21 cellular contexts compared by ENCODE assay signal in the genomic region with DNA sequence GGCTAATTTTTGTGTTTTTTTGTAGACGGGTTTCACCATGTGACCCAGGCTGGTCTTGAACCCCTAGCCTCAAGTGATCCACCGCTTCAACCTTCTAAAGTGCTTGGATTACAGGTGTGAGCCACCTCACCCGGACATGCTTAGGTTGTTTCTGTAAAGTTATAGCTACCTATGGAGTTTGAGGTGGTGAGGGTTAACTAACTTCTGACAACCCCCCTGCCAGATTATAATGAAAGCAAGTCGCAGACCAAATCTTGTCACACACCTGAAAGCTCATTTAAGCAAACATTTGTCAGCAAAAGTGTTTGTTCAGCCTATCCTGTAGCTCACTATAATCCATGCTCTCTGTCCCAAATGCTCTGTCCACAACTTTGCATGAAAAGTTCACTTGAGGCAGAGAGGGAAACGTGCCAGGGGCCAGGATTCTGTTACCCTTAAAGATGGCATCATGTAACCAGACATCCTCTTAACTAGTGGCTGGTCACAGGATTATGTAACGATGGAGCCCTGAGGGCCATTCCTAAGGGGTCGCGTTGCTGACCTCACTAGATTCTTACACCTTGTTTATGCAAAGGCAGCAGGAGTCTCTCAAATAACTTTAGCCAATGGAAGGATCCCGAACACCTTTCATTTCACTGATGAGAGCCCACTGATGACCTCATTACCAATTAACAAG.
"Had no signal": no experiment of that assay in that cellular context is flagged by ENCODE, and none has a peak within 500 bp of the region (broad histone marks: within the 10 kb centered on the region; RNA-seq: fewer than 3 reads in every experiment).

No MANE protein-coding gene starts in this region.

- H3K4me3 Mint-ChIP-seq: naive thymus-derived CD4-positive, alpha-beta T cell; neural progenitor cell; stimulated activated naive B cell treated with anti-CD40 and anti-IgM and Interleukin-4, amounts not matched to agents 10 μg/mL and 1 μg/mL and 100 μg/mL, for 72 hours had no signal

- H3K27me3 Mint-ChIP-seq: naive thymus-derived CD4-positive, alpha-beta T cell; stimulated activated naive B cell treated with anti-CD40 and anti-IgM and Interleukin-4, amounts not matched to agents 10 μg/mL and 1 μg/mL and 100 μg/mL, for 72 hours had no signal

- H3K4me3 ChIP-seq: coronary artery, gastroesophageal sphincter, heart right ventricle, neural progenitor cell, sigmoid colon, thoracic aorta, upper lobe of right lung had no signal

- H3K36me3 Mint-ChIP-seq: naive thymus-derived CD4-positive, alpha-beta T cell; neural progenitor cell; stimulated activated naive B cell treated with anti-CD40 and anti-IgM and Interleukin-4, amounts not matched to agents 10 μg/mL and 1 μg/mL and 100 μg/mL, for 72 hours had no signal

- H3K4me1 Mint-ChIP-seq: stimulated activated naive B cell treated with anti-CD40 and anti-IgM and Interleukin-4, amounts not matched to agents 10 μg/mL and 1 μg/mL and 100 μg/mL, for 72 hours had no signal

- FAIRE-seq: endometrium had no signal

- H3K4me1 ChIP-seq: gastroesophageal sphincter, heart right ventricle, neural progenitor cell, sigmoid colon, upper lobe of right lung had no signal

- H3K27ac ChIP-seq: brain microvascular endothelial cell, coronary artery, gastroesophageal sphincter, heart right ventricle, neural progenitor cell, sigmoid colon, thoracic aorta, upper lobe of right lung, WERI-Rb-1 had no signal

- DNase-seq: activated CD4-positive, alpha-beta T cell treated with anti-CD3 and anti-CD28 coated beads for 1 hour; activated CD8-positive, alpha-beta memory T cell treated with anti-CD3 and anti-CD28 coated beads for 24 hours; activated CD8-positive, alpha-beta memory T cell treated with anti-CD3 and anti-CD28 coated beads, Interleukin-2, amount 50 U/mL, for 48 hours; activated effector memory CD4-positive, alpha-beta T cell treated with anti-CD3 and anti-CD28 coated beads, Interleukin-2, amount 50 U/mL, for 16 hours; activated naive CD4-positive, alpha-beta T cell treated with anti-CD3 and anti-CD28 coated beads, Interleukin-2, amount 50 U/mL, for 16 hours; activated T-cell treated with anti-CD3 and anti-CD28 coated beads, Interleukin-2, amount 50 U/mL, for 48 hours; aorta; brain microvascular endothelial cell; central memory CD4-positive, alpha-beta T cell; heart right ventricle; mesenchymal stem cell; naive thymus-derived CD4-positive, alpha-beta T cell; sigmoid colon; stimulated activated naive B cell treated with anti-CD40 and anti-IgM and Interleukin-4, amounts not matched to agents 10 μg/mL and 1 μg/mL and 100 μg/mL, for 72 hours; upper lobe of right lung; WERI-Rb-1 had no signal

- H3K27ac Mint-ChIP-seq: naive thymus-derived CD4-positive, alpha-beta T cell; neural progenitor cell; stimulated activated naive B cell treated with anti-CD40 and anti-IgM and Interleukin-4, amounts not matched to agents 10 μg/mL and 1 μg/mL and 100 μg/mL, for 72 hours had no signal

- H3K36me3 ChIP-seq: brain microvascular endothelial cell, gastroesophageal sphincter, heart right ventricle, neural progenitor cell, sigmoid colon, thoracic aorta, upper lobe of right lung, WERI-Rb-1 had no signal

- H3K9me3 ChIP-seq: gastroesophageal sphincter, sigmoid colon, thoracic aorta, upper lobe of right lung had no signal

- H3K27me3 ChIP-seq: brain microvascular endothelial cell, gastroesophageal sphincter, neural progenitor cell, sigmoid colon, upper lobe of right lung had no signal

- ATAC-seq: gastroesophageal sphincter; heart right ventricle; naive thymus-derived CD4-positive, alpha-beta T cell; stimulated activated naive B cell treated with anti-CD40 and anti-IgM and Interleukin-4, amounts not matched to agents 10 μg/mL and 1 μg/mL and 100 μg/mL, for 72 hours; upper lobe of right lung had no signal
